ENCODE assay signal across 1 cellular context in genomic region chr11:69173925-69174591, GRCh38.
TF ChIP-seq lines count a peak whose summit lies in the region.

No MANE protein-coding gene starts in this region.

TF ChIP-seq in GM23338, 12 proteins besides CTCF, POLR2A, EP300 and RAD21 (continued from another document):
- TF ChIP-seq NANOG (IDR thresholded peaks at IDR 0.05; ENCODE audit: borderline replicate concordance) (no peak), JUNB (IDR thresholded peaks at IDR 0.05; ENCODE audit: unreplicated experiment) (no peak), EZH2 (IDR thresholded peaks at IDR 0.05; ENCODE audit: low read depth, unreplicated experiment) (no peak), POLR2AphosphoS5 (IDR thresholded peaks at IDR 0.05; ENCODE audit: low read depth) (no peak), ETS1 (IDR thresholded peaks at IDR 0.05) (no peak), ZNF462 (CRISPR knock-in tag; IDR thresholded peaks at IDR 0.05) (no peak)
